1 cellular context compared by ENCODE assay signal in genomic region chr16:50209548-50210265, GRCh38.
TF ChIP-seq lines count a peak whose summit lies in the region.

No MANE protein-coding gene starts in this region.

TF ChIP-seq in HepG2, 621 proteins besides CTCF, POLR2A, EP300 and RAD21:
- TF ChIP-seq RBM22 (optimal IDR thresholded peaks at IDR 0.05; ENCODE audit: low read length) = no peak
- TF ChIP-seq MLX (CRISPR knock-in tag; IDR thresholded peaks at IDR 0.05) = no peak
- TF ChIP-seq ZNF414 (CRISPR knock-in tag; IDR thresholded peaks at IDR 0.05) = no peak
- 0 out of 2 replicates have a peak, but pooled peaks have one; percentile 19 for TF ChIP-seq HNF4A (CRISPR knock-in tag; IDR thresholded peaks at IDR 0.05)
- no peak for TF ChIP-seq ZMYM2 (CRISPR knock-in tag; IDR thresholded peaks at IDR 0.05)
- 0 out of 2 replicates have a peak, but pooled peaks have one; percentile 28 for TF ChIP-seq ZFY (CRISPR knock-in tag; IDR thresholded peaks at IDR 0.05)
- TF ChIP-seq ZNF34 (CRISPR knock-in tag; IDR thresholded peaks at IDR 0.05; ENCODE audit: borderline replicate concordance) = no peak
- TF ChIP-seq ZNF136 (CRISPR knock-in tag; IDR thresholded peaks at IDR 0.05; ENCODE audit: low read depth) = no peak
- TF ChIP-seq ZFP91 (CRISPR knock-in tag; IDR thresholded peaks at IDR 0.05; ENCODE audit: borderline replicate concordance) = no peak
- no peak for TF ChIP-seq ZNF143 (CRISPR knock-in tag; IDR thresholded peaks at IDR 0.05)
- TF ChIP-seq ARHGAP35 (CRISPR knock-in tag; IDR thresholded peaks at IDR 0.05; ENCODE audit: borderline replicate concordance) = no peak
- TF ChIP-seq USF2 (IDR thresholded peaks at IDR 0.05; ENCODE audit: low read depth, low read length) = no peak
- TF ChIP-seq USF2 (CRISPR knock-in tag; IDR thresholded peaks at IDR 0.05; ENCODE audit: borderline replicate concordance) = no peak
- peak; percentile 22; the same call in 1 of the 2 replicates for TF ChIP-seq SALL1 (CRISPR knock-in tag; IDR thresholded peaks at IDR 0.05)
- peak; percentile 6; the same call in 1 of the 2 replicates for TF ChIP-seq ZNF574 (CRISPR knock-in tag; IDR thresholded peaks at IDR 0.05)
- TF ChIP-seq ZNF7 (CRISPR knock-in tag; IDR thresholded peaks at IDR 0.05) = no peak
- no peak for TF ChIP-seq GTF3A (CRISPR knock-in tag; conservative IDR thresholded peaks at IDR 0.05)
- TF ChIP-seq CREBL2 (CRISPR knock-in tag; IDR thresholded peaks at IDR 0.05; ENCODE audit: borderline replicate concordance) = no peak
- 0 out of 2 replicates have a peak, but pooled peaks have one; percentile 0 for TF ChIP-seq HIVEP1 (CRISPR knock-in tag; IDR thresholded peaks at IDR 0.05)
- no peak for TF ChIP-seq ZNF468 (CRISPR knock-in tag; IDR thresholded peaks at IDR 0.05)
- 0 out of 2 replicates have a peak, but pooled peaks have one; percentile 5 for TF ChIP-seq ZNF788 (CRISPR knock-in tag; IDR thresholded peaks at IDR 0.05; ENCODE audit: borderline replicate concordance)
- TF ChIP-seq ZNF546 (CRISPR knock-in tag; conservative IDR thresholded peaks at IDR 0.05) = no peak
- no peak for TF ChIP-seq GFI1 (CRISPR knock-in tag; IDR thresholded peaks at IDR 0.05; ENCODE audit: borderline replicate concordance)
